In the genomic region with DNA sequence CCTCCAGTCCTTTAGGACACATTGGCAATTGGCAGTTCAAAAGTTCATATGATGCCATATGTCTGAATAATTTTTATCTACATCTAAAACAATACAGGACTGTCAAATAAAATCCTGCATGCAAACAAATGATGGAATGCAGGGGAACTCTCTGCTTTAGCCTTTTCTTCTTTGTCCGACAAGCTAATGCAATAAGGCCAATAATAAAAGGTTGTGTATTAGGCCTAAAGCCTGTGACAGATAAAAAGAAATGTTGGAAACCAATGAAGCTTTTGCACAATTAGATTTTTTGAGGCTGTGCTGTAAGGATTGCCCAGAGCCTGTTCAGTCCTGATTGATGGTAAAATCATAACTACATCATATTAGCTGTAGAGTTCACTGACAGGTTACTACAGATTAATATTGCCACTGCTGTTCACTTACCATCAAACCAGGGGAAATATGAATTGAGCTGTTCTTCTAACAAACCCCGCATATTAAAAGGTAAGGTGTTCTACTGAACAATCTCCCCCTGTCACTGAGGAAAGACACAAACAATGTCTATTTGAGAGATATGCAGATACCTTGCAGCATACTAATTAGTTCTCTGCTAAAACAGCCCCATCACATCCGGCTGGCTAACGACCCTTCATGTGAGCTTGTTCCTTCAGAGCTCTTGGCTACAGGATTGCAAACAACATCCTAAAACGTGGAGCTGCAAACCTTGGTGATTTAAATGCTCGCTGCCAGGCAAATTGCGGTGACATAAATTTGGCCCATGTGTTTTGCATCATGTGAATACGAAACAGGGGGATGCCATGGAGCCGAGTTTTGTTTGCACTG, we compare ENCODE assay signal across 1 cellular context.
A peak's percentile ranks its signal among the peaks of the same experiment; 100 is the strongest.
TF ChIP-seq lines count a peak whose summit lies in the region.

No MANE protein-coding gene starts in this region.

TF ChIP-seq in SK-N-SH treated with all-trans-retinoic acid at 6 μM for 48 hours, 23 proteins besides CTCF, POLR2A, EP300 and RAD21 (continued from another document):
- TF ChIP-seq, protein P1, sequence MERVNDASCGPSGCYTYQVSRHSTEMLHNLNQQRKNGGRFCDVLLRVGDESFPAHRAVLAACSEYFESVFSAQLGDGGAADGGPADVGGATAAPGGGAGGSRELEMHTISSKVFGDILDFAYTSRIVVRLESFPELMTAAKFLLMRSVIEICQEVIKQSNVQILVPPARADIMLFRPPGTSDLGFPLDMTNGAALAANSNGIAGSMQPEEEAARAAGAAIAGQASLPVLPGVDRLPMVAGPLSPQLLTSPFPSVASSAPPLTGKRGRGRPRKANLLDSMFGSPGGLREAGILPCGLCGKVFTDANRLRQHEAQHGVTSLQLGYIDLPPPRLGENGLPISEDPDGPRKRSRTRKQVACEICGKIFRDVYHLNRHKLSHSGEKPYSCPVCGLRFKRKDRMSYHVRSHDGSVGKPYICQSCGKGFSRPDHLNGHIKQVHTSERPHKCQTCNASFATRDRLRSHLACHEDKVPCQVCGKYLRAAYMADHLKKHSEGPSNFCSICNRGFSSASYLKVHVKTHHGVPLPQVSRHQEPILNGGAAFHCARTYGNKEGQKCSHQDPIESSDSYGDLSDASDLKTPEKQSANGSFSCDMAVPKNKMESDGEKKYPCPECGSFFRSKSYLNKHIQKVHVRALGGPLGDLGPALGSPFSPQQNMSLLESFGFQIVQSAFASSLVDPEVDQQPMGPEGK (CRISPR knock-in tag; IDR thresholded peaks at IDR 0.05; ENCODE audit: borderline replicate concordance): peak; percentile 66
- TF ChIP-seq, protein P2, sequence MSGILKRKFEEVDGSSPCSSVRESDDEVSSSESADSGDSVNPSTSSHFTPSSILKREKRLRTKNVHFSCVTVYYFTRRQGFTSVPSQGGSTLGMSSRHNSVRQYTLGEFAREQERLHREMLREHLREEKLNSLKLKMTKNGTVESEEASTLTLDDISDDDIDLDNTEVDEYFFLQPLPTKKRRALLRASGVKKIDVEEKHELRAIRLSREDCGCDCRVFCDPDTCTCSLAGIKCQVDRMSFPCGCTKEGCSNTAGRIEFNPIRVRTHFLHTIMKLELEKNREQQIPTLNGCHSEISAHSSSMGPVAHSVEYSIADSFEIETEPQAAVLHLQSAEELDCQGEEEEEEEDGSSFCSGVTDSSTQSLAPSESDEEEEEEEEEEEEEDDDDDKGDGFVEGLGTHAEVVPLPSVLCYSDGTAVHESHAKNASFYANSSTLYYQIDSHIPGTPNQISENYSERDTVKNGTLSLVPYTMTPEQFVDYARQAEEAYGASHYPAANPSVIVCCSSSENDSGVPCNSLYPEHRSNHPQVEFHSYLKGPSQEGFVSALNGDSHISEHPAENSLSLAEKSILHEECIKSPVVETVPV (CRISPR knock-in tag; IDR thresholded peaks at IDR 0.05): peak; percentile 98
- TF ChIP-seq ZFP3 (CRISPR knock-in tag; IDR thresholded peaks at IDR 0.05) (peak; percentile 14; the same call in 1 of the 2 replicates), ISL1 (CRISPR knock-in tag; IDR thresholded peaks at IDR 0.05) (peak; percentile 98), ZFP30 (CRISPR knock-in tag; IDR thresholded peaks at IDR 0.05) (peak; percentile 36; the same call in 1 of the 2 replicates), TCF4 (CRISPR knock-in tag; IDR thresholded peaks at IDR 0.05; ENCODE audit: borderline replicate concordance) (peak; percentile 100), ZNF565 (CRISPR knock-in tag; conservative IDR thresholded peaks at IDR 0.05; ENCODE audit: low read depth) (peak; percentile 84; the same call in 1 of the 2 replicates), SNAI2 (CRISPR knock-in tag; IDR thresholded peaks at IDR 0.05) (no peak; the same call in 1 of the 2 replicates)
TF ChIP-seq in SK-N-SH treated with all-trans-retinoic acid at 6 μM for 48 hours: peak in this region for 18.
